ENCODE assay signal across 1 cellular context in the genomic region with DNA sequence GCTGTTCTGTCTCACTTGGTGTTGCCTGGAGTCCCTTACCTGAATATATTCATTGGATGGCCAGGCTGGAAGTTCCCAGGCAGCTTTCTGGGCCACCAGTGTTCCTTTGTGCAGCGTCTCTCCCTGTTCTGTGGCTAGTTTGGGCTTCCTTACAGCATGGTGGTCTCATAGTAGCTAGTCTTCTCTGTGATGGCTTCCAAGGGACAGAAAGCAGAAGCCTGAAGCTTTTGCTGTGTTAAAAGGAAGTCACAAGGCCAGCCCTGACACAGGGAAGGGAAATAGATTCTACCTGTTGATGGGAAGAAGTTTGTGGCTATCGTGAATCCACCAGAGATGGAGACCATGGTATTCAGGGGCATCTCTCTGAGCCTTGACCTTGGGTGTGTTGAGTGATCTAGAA.
A peak's percentile ranks its signal among the peaks of the same experiment; 100 is the strongest.
TF ChIP-seq lines count a peak whose summit lies in the region.

No MANE protein-coding gene starts in this region.

TF ChIP-seq in GM12878, 131 proteins besides CTCF, POLR2A, EP300 and RAD21:
- TF ChIP-seq, protein P1, sequence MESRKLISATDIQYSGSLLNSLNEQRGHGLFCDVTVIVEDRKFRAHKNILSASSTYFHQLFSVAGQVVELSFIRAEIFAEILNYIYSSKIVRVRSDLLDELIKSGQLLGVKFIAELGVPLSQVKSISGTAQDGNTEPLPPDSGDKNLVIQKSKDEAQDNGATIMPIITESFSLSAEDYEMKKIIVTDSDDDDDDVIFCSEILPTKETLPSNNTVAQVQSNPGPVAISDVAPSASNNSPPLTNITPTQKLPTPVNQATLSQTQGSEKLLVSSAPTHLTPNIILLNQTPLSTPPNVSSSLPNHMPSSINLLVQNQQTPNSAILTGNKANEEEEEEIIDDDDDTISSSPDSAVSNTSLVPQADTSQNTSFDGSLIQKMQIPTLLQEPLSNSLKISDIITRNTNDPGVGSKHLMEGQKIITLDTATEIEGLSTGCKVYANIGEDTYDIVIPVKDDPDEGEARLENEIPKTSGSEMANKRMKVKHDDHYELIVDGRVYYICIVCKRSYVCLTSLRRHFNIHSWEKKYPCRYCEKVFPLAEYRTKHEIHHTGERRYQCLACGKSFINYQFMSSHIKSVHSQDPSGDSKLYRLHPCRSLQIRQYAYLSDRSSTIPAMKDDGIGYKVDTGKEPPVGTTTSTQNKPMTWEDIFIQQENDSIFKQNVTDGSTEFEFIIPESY (IDR thresholded peaks at IDR 0.05), result no peak
- TF ChIP-seq SPI1 (IDR thresholded peaks at IDR 0.05; ENCODE audit: borderline replicate concordance, insufficient read depth, low read depth, low read length) (peak; percentile 23; the same call in 1 of the 2 replicates), YY1 (IDR thresholded peaks at IDR 0.05; ENCODE audit: low read depth, low read length) (peak; percentile 59; the same call in 1 of the 2 replicates)
